ENCODE assay signal across 17 cellular contexts in the genomic region with DNA sequence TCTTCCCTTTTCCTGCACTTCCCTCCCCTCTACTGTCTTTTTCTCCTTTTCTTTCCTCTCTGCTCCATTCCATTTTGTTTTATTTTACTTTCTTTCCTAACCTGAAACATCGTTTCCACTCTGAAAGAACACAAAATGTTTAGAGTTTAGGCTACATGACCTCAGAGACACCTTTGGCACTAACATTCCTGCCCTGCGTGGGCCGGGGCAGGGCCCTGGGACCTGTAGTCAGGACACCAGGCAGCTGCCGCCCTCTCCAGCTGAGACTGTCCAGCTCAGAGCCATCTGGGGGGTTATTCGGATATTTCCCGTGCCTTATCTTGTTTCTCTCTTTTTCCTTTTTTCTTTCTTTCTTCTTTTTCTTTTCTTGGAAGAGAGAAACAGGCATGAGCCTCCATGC.
"Had no signal": no experiment of that assay in that cellular context is flagged by ENCODE, and none has a peak within 500 bp of the region (broad histone marks: within the 10 kb centered on the region; RNA-seq: fewer than 3 reads in every experiment).

No MANE protein-coding gene starts in this region.

- H3K9me3 ChIP-seq: esophagus squamous epithelium, gastroesophageal sphincter, mucosa of descending colon, sigmoid colon, testis, tibial nerve had no signal

- H3K36me3 ChIP-seq: sigmoid colon had no signal

- H3K4me3 ChIP-seq: esophagus squamous epithelium, gastroesophageal sphincter, mucosa of descending colon, sigmoid colon, testis, tibial nerve had no signal

- H3K27me3 ChIP-seq: esophagus squamous epithelium, gastroesophageal sphincter, sigmoid colon, testis, tibial nerve had no signal

- ATAC-seq: gastroesophageal sphincter; left cardiac atrium; left ventricle myocardium superior; mucosa of descending colon; naive thymus-derived CD8-positive, alpha-beta T cell; stimulated activated naive CD8-positive, alpha-beta T cell treated with anti-CD3 and anti-CD28 coated beads, Interleukin-15, amount 100 ng/mL, for 72 hours had no signal

- DNase-seq: cerebellar nuclear complex; dermis blood vessel endothelial cell; esophagus squamous epithelium; foreskin fibroblast; immature natural killer cell; left cardiac atrium; left ventricle myocardium superior; mucosa of descending colon; naive thymus-derived CD8-positive, alpha-beta T cell; posterior cingulate gyrus; sigmoid colon; small intestine; stimulated activated CD4-positive, alpha-beta T cell treated with anti-CD3 and anti-CD28 coated beads, Interleukin-12 subunit alpha, Interleukin-12 subunit beta, amount 100 ng/mL, for 4 hours; stimulated activated naive CD8-positive, alpha-beta T cell treated with anti-CD3 and anti-CD28 coated beads, Interleukin-15, amount 100 ng/mL, for 72 hours; testis had no signal

- H3K27ac ChIP-seq: esophagus squamous epithelium, gastroesophageal sphincter, sigmoid colon had no signal
